ENCODE assay signal across 23 cellular contexts in genomic region chr13:33624740-33625139, GRCh38.
"Had no signal": no experiment of that assay in that cellular context is flagged by ENCODE, and none has a peak within 500 bp of the region (broad histone marks: within the 10 kb centered on the region; RNA-seq: fewer than 3 reads in every experiment).

No MANE protein-coding gene starts in this region.

- H3K27me3 ChIP-seq: breast epithelium, upper lobe of left lung had no signal

- DNase-seq: activated CD4-positive, alpha-beta T cell treated with anti-CD3 and anti-CD28 coated beads, Interleukin-2, amount 50 U/mL, for 1 hour; activated naive CD4-positive, alpha-beta T cell; activated T-cell treated with anti-CD3 and anti-CD28 coated beads, Interleukin-2, amount 50 U/mL, for 48 hours; aorta; cerebellar nuclear complex; effector CD8-positive, alpha-beta T cell; foreskin fibroblast; glutamatergic neuron; hypothalamus; kidney; left ventricle myocardium superior; nucleus accumbens; posterior cingulate gyrus; stimulated activated CD4-positive, alpha-beta T cell treated with anti-CD3 and anti-CD28 coated beads, Interleukin-15, amount 100 ng/mL, for 24 hours; stimulated activated CD4-positive, alpha-beta T cell treated with anti-CD3 and anti-CD28 coated beads, Interleukin-4, amount 100 ng/mL, for 1 hour; stimulated activated naive CD4-positive, alpha-beta T cell; T-helper 17 cell; upper lobe of left lung had no signal

- H3K4me3 ChIP-seq: breast epithelium, upper lobe of left lung had no signal

- ATAC-seq: left ventricle myocardium superior, SK-N-SH treated with all-trans-retinoic acid at 6 μM for 48 hours, T-helper 17 cell, WTC11 had no signal

- H3K4me1 Mint-ChIP-seq: memory B cell, WTC11 had no signal

- H3K9me3 Mint-ChIP-seq: memory B cell, nephron, WTC11 had no signal

- H3K36me3 ChIP-seq: breast epithelium, upper lobe of left lung had no signal

- H3K27me3 Mint-ChIP-seq: memory B cell, T-helper 17 cell had no signal

- H3K4me3 Mint-ChIP-seq: memory B cell, nephron, T-helper 17 cell, WTC11 had no signal

- H3K36me3 Mint-ChIP-seq: memory B cell, WTC11 had no signal

- H3K27ac Mint-ChIP-seq: memory B cell, nephron, T-helper 17 cell, WTC11 had no signal

- H3K27ac ChIP-seq: breast epithelium, upper lobe of left lung had no signal

- H3K4me1 ChIP-seq: breast epithelium, upper lobe of left lung had no signal

- H3K9me3 ChIP-seq: breast epithelium, upper lobe of left lung had no signal
